8 cellular contexts compared by ENCODE assay signal in genomic region chr14:22319526-22320352, GRCh38.
DNase-seq lines count a peak whose midpoint lies in the region; ATAC-seq and TF ChIP-seq lines count a peak whose summit lies in the region.

No MANE protein-coding gene starts in this region.

- H3K4me1 Mint-ChIP-seq in activated T-cell treated with anti-CD3 and anti-CD28 coated beads, Interleukin-2, amount 50 U/mL, for 4 hours (ENCODE audit: low read depth): no peaks in the 10 kb centered on the region
- peaks cover 14% of the 10 kb centered on the region for H3K4me1 Mint-ChIP-seq in chondrocyte (ENCODE audit: low read depth)

- peak; percentile 7 for DNase-seq in activated T-cell treated with anti-CD3 and anti-CD28 coated beads, Interleukin-2, amount 50 U/mL, for 4 hours
- no peak for DNase-seq in activated T-cell treated with anti-CD3 and anti-CD28 coated beads, Interleukin-2, amount 50 U/mL, for 1 hour
- DNase-seq in HS-27A (ENCODE audit: low read depth): peak; percentile 46
- no peak for DNase-seq in RWPE2 (ENCODE audit: low spot score)
- no peak for DNase-seq in chondrocyte (ENCODE audit: low spot score)
- no peak for DNase-seq in left lobe of liver (ENCODE audit: low spot score)
- no peak for DNase-seq in upper lobe of right lung

- no peak overlapping the region for H3K4me3 ChIP-seq in RWPE2 (ENCODE audit: severe bottlenecking)
- no peak overlapping the region for H3K4me3 ChIP-seq in upper lobe of right lung

- H3K4me1 ChIP-seq in RWPE2 (ENCODE audit: insufficient read depth, poor library complexity, severe bottlenecking) (peaks cover 7% of the 10 kb centered on the region), upper lobe of right lung (no peaks in the 10 kb centered on the region)

- no peak for ATAC-seq in activated T-cell treated with anti-CD3 and anti-CD28 coated beads, Interleukin-2, amount 50 U/mL, for 4 hours
- ATAC-seq in RWPE2 (ENCODE audit: low read depth) (peak; percentile 90), left lobe of liver (peak; percentile 78), upper lobe of right lung (peak; percentile 89), GM19452 (IDR thresholded peaks at IDR 0.05; ENCODE audit: unreplicated experiment) (no peak)

- H3K27ac ChIP-seq in RWPE2 (ENCODE audit: poor library complexity, severe bottlenecking): no peak overlapping the region
- no peak overlapping the region for H3K27ac ChIP-seq in upper lobe of right lung

- no peaks in the 10 kb centered on the region for H3K36me3 Mint-ChIP-seq in activated T-cell treated with anti-CD3 and anti-CD28 coated beads, Interleukin-2, amount 50 U/mL, for 4 hours (ENCODE audit: insufficient read depth)
- H3K36me3 Mint-ChIP-seq in chondrocyte (ENCODE audit: low read depth): no peaks in the 10 kb centered on the region

- H3K27me3 ChIP-seq in RWPE2 (ENCODE audit: insufficient read depth, poor library complexity, severe bottlenecking): no peaks in the 10 kb centered on the region
- H3K27me3 ChIP-seq in upper lobe of right lung: no peaks in the 10 kb centered on the region

- peak overlapping the region; percentile 69 for H3K4me3 Mint-ChIP-seq in activated T-cell treated with anti-CD3 and anti-CD28 coated beads, Interleukin-2, amount 50 U/mL, for 4 hours
- no peak overlapping the region for H3K4me3 Mint-ChIP-seq in chondrocyte (ENCODE audit: unreplicated experiment)

- intact Hi-C loops in upper lobe of right lung (cut with DNase I): no loop called here

- TF ChIP-seq CTCF in RWPE2 (IDR thresholded peaks at IDR 0.05; ENCODE audit: poor library complexity, severe bottlenecking) (peak; percentile 95), chondrocyte (IDR thresholded peaks at IDR 0.05) (peak; percentile 89), upper lobe of right lung (IDR thresholded peaks at IDR 0.05) (peak; percentile 65)

- H3K36me3 ChIP-seq in RWPE2 (ENCODE audit: low read depth): no peaks in the 10 kb centered on the region
- H3K36me3 ChIP-seq in upper lobe of right lung: no peaks in the 10 kb centered on the region

- H3K27me3 Mint-ChIP-seq in activated T-cell treated with anti-CD3 and anti-CD28 coated beads, Interleukin-2, amount 50 U/mL, for 4 hours (ENCODE audit: low read depth): no peaks in the 10 kb centered on the region
- peaks cover 10% of the 10 kb centered on the region for H3K27me3 Mint-ChIP-seq in chondrocyte (ENCODE audit: low read depth)

- H3K9me3 ChIP-seq in RWPE2 (ENCODE audit: severe bottlenecking): no peaks in the 10 kb centered on the region
- no peaks in the 10 kb centered on the region for H3K9me3 ChIP-seq in upper lobe of right lung

- no peaks in the 10 kb centered on the region for H3K9me3 Mint-ChIP-seq in activated T-cell treated with anti-CD3 and anti-CD28 coated beads, Interleukin-2, amount 50 U/mL, for 4 hours
- no peaks in the 10 kb centered on the region for H3K9me3 Mint-ChIP-seq in chondrocyte (ENCODE audit: low read depth)

- no peak overlapping the region for H3K27ac Mint-ChIP-seq in chondrocyte (ENCODE audit: unreplicated experiment)

Comparison
In these comparisons a context has a peak if more than half of its experiments do, and no peak if none do; other contexts are left out.
1. DNase-seq: peak in activated T-cell treated with anti-CD3 and anti-CD28 coated beads, Interleukin-2, amount 50 U/mL, for 4 hours (single experiment) and HS-27A (single experiment); none in activated T-cell treated with anti-CD3 and anti-CD28 coated beads, Interleukin-2, amount 50 U/mL, for 1 hour (single experiment), RWPE2 (single experiment), chondrocyte (single experiment), left lobe of liver (single experiment) and upper lobe of right lung (single experiment).
2. ATAC-seq: peak in RWPE2 (single experiment), left lobe of liver (single experiment) and upper lobe of right lung (single experiment); none in activated T-cell treated with anti-CD3 and anti-CD28 coated beads, Interleukin-2, amount 50 U/mL, for 4 hours (0 of 2) and GM19452 (single experiment).
3. Peak in every context shown above with its lines, with median percentiles within 50 percentile points of each other: CTCF ChIP-seq.